Comparison of ENCODE assay signal across 10 cellular contexts in genomic region chr9:90964101-90965020, GRCh38.
DNase-seq lines count a peak whose midpoint lies in the region; ATAC-seq and TF ChIP-seq lines count a peak whose summit lies in the region.
"Had no signal": no experiment of that assay in that cellular context is flagged by ENCODE, and none has a peak within 500 bp of the region (broad histone marks: within the 10 kb centered on the region; RNA-seq: fewer than 3 reads in every experiment).

No MANE protein-coding gene starts in this region.

- in situ Hi-C loops in G401 (cut with HindIII; ENCODE audit: low sequenced_read_pairs), result no loop called here

- peak overlapping the region; percentile 12 for H3K27ac Mint-ChIP-seq in activated T-cell treated with anti-CD3 and anti-CD28 coated beads, Interleukin-2, amount 50 U/mL, for 24 hours
- H3K27ac Mint-ChIP-seq: activated naive CD8-positive, alpha-beta T cell had no signal

- TF ChIP-seq CTCF in upper lobe of left lung (IDR thresholded peaks at IDR 0.05), result peak in 3 of 6 experiments; percentile 38 to 53 (median 51)

- H3K9me3 ChIP-seq in upper lobe of left lung, result no peaks in the 10 kb centered on the region

- no peak overlapping the region for H3K27ac ChIP-seq in upper lobe of left lung
- H3K27ac ChIP-seq: KMS-11 had no signal

- peak; percentile 59 to 87 for ATAC-seq in upper lobe of left lung (ENCODE audit: low FRiP score in 2 of 2)
- ATAC-seq in GM18870 (IDR thresholded peaks at IDR 0.05; ENCODE audit: unreplicated experiment), result no peak

- H3K36me3 ChIP-seq in upper lobe of left lung, result no peaks in the 10 kb centered on the region

- H3K4me3 ChIP-seq in upper lobe of left lung, result peak overlapping the region in 2 of 4 donors; percentile 8 to 12

- peaks cover 51% of the 10 kb centered on the region for H3K27me3 Mint-ChIP-seq in activated T-cell treated with anti-CD3 and anti-CD28 coated beads, Interleukin-2, amount 50 U/mL, for 24 hours

- H3K4me3 Mint-ChIP-seq in activated T-cell treated with anti-CD3 and anti-CD28 coated beads, Interleukin-2, amount 50 U/mL, for 24 hours, result peak overlapping the region; percentile 13
- H3K4me3 Mint-ChIP-seq: activated naive CD8-positive, alpha-beta T cell had no signal

- no peaks in the 10 kb centered on the region for H3K9me3 Mint-ChIP-seq in activated T-cell treated with anti-CD3 and anti-CD28 coated beads, Interleukin-2, amount 50 U/mL, for 24 hours

- peaks cover 0 to 11% (median 7%) of the 10 kb centered on the region in 4 donors for H3K4me1 ChIP-seq in upper lobe of left lung

- WGBS in upper lobe of left lung, 2 donors, result 28 to 47% methylated on average over 15 to 26 of the region's 26 CpGs

- no peak for DNase-seq in activated T-cell treated with anti-CD3 and anti-CD28 coated beads, Interleukin-2, amount 50 U/mL, for 24 hours
- no peak for DNase-seq in activated T-cell treated with anti-CD3 and anti-CD28 coated beads for 4 hours
- DNase-seq in SK-N-DZ (ENCODE audit: low spot score), result peak; percentile 3
- peak; percentile 65 for DNase-seq in left kidney (ENCODE audit: low read depth, low spot score)
- DNase-seq in upper lobe of left lung, result peak; percentile 65 to 82
- no peak for DNase-seq in NCI-H446 (lab: John Stamatoyannopoulos, UW)
- DNase-seq in G401 (ENCODE audit: low spot score), result no peak

- TF ChIP-seq EP300 in upper lobe of left lung (IDR thresholded peaks at IDR 0.05), result no peak

- H3K36me3 Mint-ChIP-seq in activated T-cell treated with anti-CD3 and anti-CD28 coated beads, Interleukin-2, amount 50 U/mL, for 24 hours (ENCODE audit: low read depth), result no peaks in the 10 kb centered on the region

- no peaks in the 10 kb centered on the region for H3K27me3 ChIP-seq in upper lobe of left lung

- peaks cover 39% of the 10 kb centered on the region for H3K4me1 Mint-ChIP-seq in activated T-cell treated with anti-CD3 and anti-CD28 coated beads, Interleukin-2, amount 50 U/mL, for 24 hours (ENCODE audit: low read depth)

- TF ChIP-seq POLR2A in upper lobe of left lung (IDR thresholded peaks at IDR 0.05), result no peak

Comparison
In these comparisons a context has a peak if more than half of its experiments do, and no peak if none do; other contexts are left out.
1. DNase-seq: peak in SK-N-DZ (single experiment), left kidney (single experiment) and upper lobe of left lung (2 of 2); none in activated T-cell treated with anti-CD3 and anti-CD28 coated beads, Interleukin-2, amount 50 U/mL, for 24 hours (single experiment), activated T-cell treated with anti-CD3 and anti-CD28 coated beads for 4 hours (single experiment), NCI-H446 (0 of 2) and G401 (single experiment).